ENCODE assay signal across 8 cellular contexts in genomic region chr14:91573528-91573893, GRCh38.
A peak's percentile ranks its signal among the peaks of the same experiment; 100 is the strongest.
DNase-seq lines count a peak whose midpoint lies in the region; ATAC-seq and TF ChIP-seq lines count a peak whose summit lies in the region.

No MANE protein-coding gene starts in this region.

- CTCF ChIA-PET in activated B cell treated with CpG ODN at 0.5 μM for 24 hours (lab: Charles Lee) = no interaction called here

- H3K4me3 ChIP-seq in fibroblast of lung (replicated peaks in 1 of 4; ENCODE audit: control extremely low read depth in 1 of 4, insufficient read depth in 1 of 4, low read depth in 3 of 4, low read length in 4 of 4) = no peak overlapping the region
- H3K4me3 ChIP-seq in skeletal muscle satellite cell (ENCODE audit: low read length) = peak overlapping the region; percentile 69

- H3K9me3 Mint-ChIP-seq in T-helper 1 cell treated with Interleukin-12 subunit alpha and Interleukin-12 subunit beta and Interleukin-4 antibody, amounts not matched to agents 30 μg/mL and 1 μg/mL, for 36 hours = peaks cover 4% of the 10 kb centered on the region
- H3K9me3 Mint-ChIP-seq in activated B cell treated with CpG ODN at 0.5 μM for 24 hours = no peaks in the 10 kb centered on the region

- intact Hi-C loops in activated B cell treated with CpG ODN at 0.5 μM for 24 hours (cut with micrococcal nuclease) = no loop called here

- POLR2A ChIA-PET in activated B cell treated with CpG ODN at 0.5 μM for 24 hours (lab: Charles Lee) = no interaction called here

- H3K27ac ChIP-seq in fibroblast of lung (ENCODE audit: insufficient read depth, low read length) = no peak overlapping the region

- no peaks in the 10 kb centered on the region for H3K36me3 ChIP-seq in fibroblast of lung (ENCODE audit: control insufficient read depth, insufficient read depth, low read length)
- H3K36me3 ChIP-seq in skeletal muscle satellite cell (ENCODE audit: insufficient read depth, low read length) = no peaks in the 10 kb centered on the region

- peak overlapping the region; percentile 85 for H3K4me2 ChIP-seq in fibroblast of lung (ENCODE audit: extremely low read depth, insufficient read depth, low read length)
- peak overlapping the region; percentile 95 for H3K4me2 ChIP-seq in skeletal muscle satellite cell (ENCODE audit: low read length)

- H4K20me1 ChIP-seq in fibroblast of lung (ENCODE audit: control insufficient read depth, extremely low read depth, insufficient read depth, low read length) = no peaks in the 10 kb centered on the region

- H3K27me3 Mint-ChIP-seq in T-helper 1 cell treated with Interleukin-12 subunit alpha and Interleukin-12 subunit beta and Interleukin-4 antibody, amounts not matched to agents 30 μg/mL and 1 μg/mL, for 36 hours (ENCODE audit: low read depth) = peaks cover 36% of the 10 kb centered on the region
- peaks cover 31% of the 10 kb centered on the region for H3K27me3 Mint-ChIP-seq in activated B cell treated with CpG ODN at 0.5 μM for 24 hours

- H3K27ac Mint-ChIP-seq in T-helper 1 cell treated with Interleukin-12 subunit alpha and Interleukin-12 subunit beta and Interleukin-4 antibody, amounts not matched to agents 30 μg/mL and 1 μg/mL, for 36 hours = no peak overlapping the region
- no peak overlapping the region for H3K27ac Mint-ChIP-seq in activated B cell treated with CpG ODN at 0.5 μM for 24 hours

- H3K4me1 ChIP-seq in fibroblast of lung (ENCODE audit: control insufficient read depth, extremely low read depth, insufficient read depth, low read length) (no peaks in the 10 kb centered on the region), skeletal muscle satellite cell (ENCODE audit: control insufficient read depth, insufficient read depth, low read length) (peaks cover 4% of the 10 kb centered on the region)

- no peaks in the 10 kb centered on the region for H3K79me2 ChIP-seq in fibroblast of lung (ENCODE audit: control insufficient read depth, insufficient read depth, low read length)

- peaks cover 6% of the 10 kb centered on the region for H3K36me3 Mint-ChIP-seq in T-helper 1 cell treated with Interleukin-12 subunit alpha and Interleukin-12 subunit beta and Interleukin-4 antibody, amounts not matched to agents 30 μg/mL and 1 μg/mL, for 36 hours (ENCODE audit: low read depth)
- H3K36me3 Mint-ChIP-seq in activated B cell treated with CpG ODN at 0.5 μM for 24 hours (ENCODE audit: low read depth) = no peaks in the 10 kb centered on the region

- DNase-seq in T-helper 1 cell (no peak), activated B cell treated with CpG ODN at 0.5 μM for 24 hours (no peak), fibroblast of lung (ENCODE audit: low read depth in 2 of 2) (no peak), iPS-NIHi11 (ENCODE audit: low spot score) (no peak)

- H3K9me3 ChIP-seq in fibroblast of lung (ENCODE audit: control insufficient read depth, insufficient read depth, low read depth, low read length) (no peaks in the 10 kb centered on the region), skeletal muscle satellite cell (replicated peaks; ENCODE audit: low read length) (no peaks in the 10 kb centered on the region)

- H3K27me3 ChIP-seq in fibroblast of lung (ENCODE audit: control insufficient read depth, insufficient read depth, low read length) (no peaks in the 10 kb centered on the region), skeletal muscle satellite cell (ENCODE audit: control insufficient read depth, insufficient read depth, low read length) (peaks cover 9% of the 10 kb centered on the region)

- TF ChIP-seq CTCF in activated B cell treated with CpG ODN at 0.5 μM for 24 hours (IDR thresholded peaks at IDR 0.05) = no peak
- TF ChIP-seq CTCF in fibroblast of lung (conservative IDR thresholded peaks at IDR 0.05 in 1 of 2, IDR thresholded peaks at IDR 0.05 in 1 of 2; ENCODE audit: low read depth in 1 of 2, low read length in 2 of 2) = no peak

- ATAC-seq in activated B cell treated with CpG ODN at 0.5 μM for 24 hours (ENCODE audit: low read depth) (no peak), GM21529 (IDR thresholded peaks at IDR 0.05; ENCODE audit: unreplicated experiment) (no peak), HG03039 (IDR thresholded peaks at IDR 0.05; ENCODE audit: unreplicated experiment) (no peak)

- H3K4me1 Mint-ChIP-seq in T-helper 1 cell treated with Interleukin-12 subunit alpha and Interleukin-12 subunit beta and Interleukin-4 antibody, amounts not matched to agents 30 μg/mL and 1 μg/mL, for 36 hours (ENCODE audit: low read depth) = peaks cover 12% of the 10 kb centered on the region
- peaks cover 14% of the 10 kb centered on the region for H3K4me1 Mint-ChIP-seq in activated B cell treated with CpG ODN at 0.5 μM for 24 hours

- H3K9ac ChIP-seq in fibroblast of lung (ENCODE audit: insufficient read depth, low read length) (no peak overlapping the region), skeletal muscle satellite cell (ENCODE audit: low read depth, low read length) (no peak overlapping the region)

- no peak overlapping the region for H2AFZ ChIP-seq in fibroblast of lung (ENCODE audit: low read length)

- H3K4me3 Mint-ChIP-seq in T-helper 1 cell treated with Interleukin-12 subunit alpha and Interleukin-12 subunit beta and Interleukin-4 antibody, amounts not matched to agents 30 μg/mL and 1 μg/mL, for 36 hours = peak overlapping the region; percentile 58
- peak overlapping the region; percentile 44 for H3K4me3 Mint-ChIP-seq in activated B cell treated with CpG ODN at 0.5 μM for 24 hours
